Comparison of ENCODE assay signal across 24 cellular contexts in the genomic region with DNA sequence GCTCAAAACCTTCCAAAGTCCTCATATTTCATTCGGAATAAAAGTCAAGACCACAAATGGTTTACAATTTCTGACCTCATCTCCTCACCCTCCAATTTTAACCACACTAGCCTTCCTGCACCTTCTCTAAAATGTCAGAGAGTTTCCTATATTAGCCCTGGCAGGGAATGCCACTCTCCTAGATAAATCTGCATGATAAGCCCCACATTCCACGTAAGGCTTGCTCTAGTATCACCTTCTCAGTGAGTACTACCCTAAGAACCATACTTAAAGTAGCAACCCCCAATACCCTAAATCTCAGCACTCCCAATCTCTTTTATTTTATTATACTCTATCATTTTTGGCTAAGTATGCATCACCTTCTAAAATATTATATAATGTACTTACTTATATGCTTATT.
"Had no signal": no experiment of that assay in that cellular context is flagged by ENCODE, and none has a peak within 500 bp of the region (broad histone marks: within the 10 kb centered on the region; RNA-seq: fewer than 3 reads in every experiment).

No MANE protein-coding gene starts in this region.

- H3K4me1 ChIP-seq: SJSA1 had no signal

- H3K27ac ChIP-seq: KMS-11, SJSA1, SK-N-MC had no signal

- H3K4me3 ChIP-seq: K562, SJSA1, SK-N-MC had no signal

- H3K4me2 ChIP-seq: KMS-11 had no signal

- H3K27me3 ChIP-seq: SJSA1 had no signal

- ATAC-seq: K562 had no signal

- DNase-seq: Kasumi-1, MM.1S, NCI-H1092 treated with DMSO at 0.1 percent for 48 hours, NCI-H1436, NCI-H187, NCI-H2029, NCI-H2081 treated with DMSO at 0.1 percent for 48 hours, NCI-H2171, NCI-H226, NCI-H446, NCI-H510A, NCI-H524 treated with DMSO at 0.1 percent for 48 hours, NCI-H69, NCI-H774, Right ventricle myocardium superior, RPMI8226, SIG-M5, SW 1271 had no signal

- H3K9ac ChIP-seq: KMS-11 had no signal

- FAIRE-seq: HTR-8/SVneo, K562, RCC 7860 had no signal

- H3K36me3 ChIP-seq: SJSA1 had no signal

- H3K9me3 ChIP-seq: SJSA1 had no signal
